Comparison of ENCODE assay signal across 8 cellular contexts in genomic region chr5:36875789-36876388, GRCh38. TPM values are rescaled to one million over a fixed set of nuclear protein-coding genes. Genes with fewer than 3 reads are reported as not detected.
DNase-seq lines count a peak whose midpoint lies in the region; ATAC-seq and TF ChIP-seq lines count a peak whose summit lies in the region.

No MANE protein-coding gene starts in this region.

- in situ Hi-C loops in Panc1 (cut with HindIII; ENCODE audit: low pct_unique_long_range_greater_than_20kb, low sequenced_read_pairs): no loop called here

- intact Hi-C loops in Panc1 (cut with micrococcal nuclease; ENCODE audit: unreplicated experiment): loop anchor here (5.0 to 10.0 kb wide), 2 partner anchors 71 to 119 kb away; no protein-coding TSS in a partner anchor

- POLR2A ChIA-PET in Panc1 (lab: Charles Lee): no interaction called here

- no peaks in the 10 kb centered on the region for H3K27me3 ChIP-seq in Panc1 (ENCODE audit: control insufficient read depth, insufficient read depth, low read length)

- DNase-seq in DMS153 (lab: John Stamatoyannopoulos, UW): peak; percentile 61
- DNase-seq in Jurkat, Clone E6-1 (ENCODE audit: low read depth, low spot score): peak; percentile 60
- DNase-seq in Panc1 (ENCODE audit: low read depth, low spot score): no peak
- DNase-seq in fibroblast of peridontal ligament (ENCODE audit: extremely low read depth): peak; percentile 73
- DNase-seq in stimulated activated naive CD8-positive, alpha-beta T cell treated with anti-CD3 and anti-CD28 coated beads, Interleukin-15, amount 100 ng/mL, for 72 hours: peak; percentile 78 to 80

- H3K4me3 Mint-ChIP-seq in activated T-helper 17 cell treated with anti-CD3 and anti-CD28 coated beads, Interleukin-2, amount 50 U/mL, for 72 hours: peak overlapping the region; percentile 97
- peak overlapping the region; percentile 87 to 93 (median 92) for H3K4me3 Mint-ChIP-seq in nephron
- peak overlapping the region; percentile 94 to 98 for H3K4me3 Mint-ChIP-seq in stimulated activated naive CD8-positive, alpha-beta T cell treated with anti-CD3 and anti-CD28 coated beads, Interleukin-15, amount 100 ng/mL, for 72 hours

- peaks cover 28% of the 10 kb centered on the region for H3K4me1 ChIP-seq in Panc1 (ENCODE audit: control insufficient read depth, insufficient read depth, low read length)

- H3K9me3 Mint-ChIP-seq in activated T-helper 17 cell treated with anti-CD3 and anti-CD28 coated beads, Interleukin-2, amount 50 U/mL, for 72 hours: no peaks in the 10 kb centered on the region
- H3K9me3 Mint-ChIP-seq in nephron: no peaks in the 10 kb centered on the region
- no peaks in the 10 kb centered on the region for H3K9me3 Mint-ChIP-seq in stimulated activated naive CD8-positive, alpha-beta T cell treated with anti-CD3 and anti-CD28 coated beads, Interleukin-15, amount 100 ng/mL, for 72 hours

- H3K36me3 ChIP-seq in Panc1 (ENCODE audit: control insufficient read depth, insufficient read depth, low read length): peaks cover 3% of the 10 kb centered on the region

- no peaks in the 10 kb centered on the region for H3K27me3 Mint-ChIP-seq in activated T-helper 17 cell treated with anti-CD3 and anti-CD28 coated beads, Interleukin-2, amount 50 U/mL, for 72 hours
- H3K27me3 Mint-ChIP-seq in nephron (ENCODE audit: low read depth): no peaks in the 10 kb centered on the region
- H3K27me3 Mint-ChIP-seq in stimulated activated naive CD8-positive, alpha-beta T cell treated with anti-CD3 and anti-CD28 coated beads, Interleukin-15, amount 100 ng/mL, for 72 hours: no peaks in the 10 kb centered on the region

- peak overlapping the region; percentile 97 for H3K27ac ChIP-seq in Panc1 (ENCODE audit: low read length)

- ATAC-seq in GM21717 (IDR thresholded peaks at IDR 0.05; ENCODE audit: unreplicated experiment) (peak; percentile 68), Panc1 (peak; percentile 69)
- ATAC-seq in activated T-helper 17 cell treated with anti-CD3 and anti-CD28 coated beads, Interleukin-2, amount 50 U/mL, for 72 hours (replicated peaks): peak; percentile 63
- peak; percentile 72 for ATAC-seq in stimulated activated naive CD8-positive, alpha-beta T cell treated with anti-CD3 and anti-CD28 coated beads, Interleukin-15, amount 100 ng/mL, for 72 hours

- H3K4me1 Mint-ChIP-seq in activated T-helper 17 cell treated with anti-CD3 and anti-CD28 coated beads, Interleukin-2, amount 50 U/mL, for 72 hours: peaks cover 16% of the 10 kb centered on the region
- peaks cover 38% of the 10 kb centered on the region for H3K4me1 Mint-ChIP-seq in nephron
- peaks cover 45% of the 10 kb centered on the region for H3K4me1 Mint-ChIP-seq in stimulated activated naive CD8-positive, alpha-beta T cell treated with anti-CD3 and anti-CD28 coated beads, Interleukin-15, amount 100 ng/mL, for 72 hours

- no TSS peak for BruUV-seq in Panc1 (replicated peaks; lab: Mats Ljungman, UMichigan)

- peak overlapping the region; percentile 96 for H3K27ac Mint-ChIP-seq in activated T-helper 17 cell treated with anti-CD3 and anti-CD28 coated beads, Interleukin-2, amount 50 U/mL, for 72 hours
- H3K27ac Mint-ChIP-seq in nephron: peak overlapping the region; percentile 81 to 99 (median 98)
- H3K27ac Mint-ChIP-seq in stimulated activated naive CD8-positive, alpha-beta T cell treated with anti-CD3 and anti-CD28 coated beads, Interleukin-15, amount 100 ng/mL, for 72 hours: peak overlapping the region; percentile 97 to 98

- CTCF ChIA-PET in Panc1 (lab: Charles Lee): no interaction called here

- TF ChIP-seq CTCF in Panc1 (IDR thresholded peaks at IDR 0.05) (peak; percentile 72), nephron (IDR thresholded peaks at IDR 0.05; ENCODE audit: unreplicated experiment in 3 of 3) (peak; percentile 34 to 56 (median 44))

- H3K9me3 ChIP-seq in Panc1 (ENCODE audit: control insufficient read depth, insufficient read depth, low read depth, low read length): no peaks in the 10 kb centered on the region

- peak overlapping the region; percentile 76 for H3K4me3 ChIP-seq in Jurkat, Clone E6-1 (ENCODE audit: low read length)
- H3K4me3 ChIP-seq in Panc1 (ENCODE audit: low read depth in 2 of 2, low read length in 2 of 2): peak overlapping the region; percentile 84 to 96

- H3K36me3 Mint-ChIP-seq in activated T-helper 17 cell treated with anti-CD3 and anti-CD28 coated beads, Interleukin-2, amount 50 U/mL, for 72 hours (ENCODE audit: low read depth): peaks cover 36% of the 10 kb centered on the region
- peaks cover 3% of the 10 kb centered on the region for H3K36me3 Mint-ChIP-seq in nephron (ENCODE audit: low read depth)

RNA-seq across cellular contexts. Expression of gene NIPBL, which starts 0.7 kb away (rescaled TPM):
- 51.7 TPM for polyA plus RNA-seq in Jurkat, Clone E6-1 (2012; ENCODE audit: insufficient read depth, insufficient read length)
- total RNA-seq in Panc1 (2021; ENCODE audit: unreplicated experiment): 41.6 TPM
- 19.1 TPM for polyA plus RNA-seq in Panc1 (2012; ENCODE audit: insufficient read length)
- 10 to 100 TPM; 48.3 to 50.9 TPM for total RNA-seq in activated T-helper 17 cell treated with anti-CD3 and anti-CD28 coated beads, Interleukin-2, amount 50 U/mL, for 72 hours
